15 cellular contexts compared by ENCODE assay signal in the genomic region with DNA sequence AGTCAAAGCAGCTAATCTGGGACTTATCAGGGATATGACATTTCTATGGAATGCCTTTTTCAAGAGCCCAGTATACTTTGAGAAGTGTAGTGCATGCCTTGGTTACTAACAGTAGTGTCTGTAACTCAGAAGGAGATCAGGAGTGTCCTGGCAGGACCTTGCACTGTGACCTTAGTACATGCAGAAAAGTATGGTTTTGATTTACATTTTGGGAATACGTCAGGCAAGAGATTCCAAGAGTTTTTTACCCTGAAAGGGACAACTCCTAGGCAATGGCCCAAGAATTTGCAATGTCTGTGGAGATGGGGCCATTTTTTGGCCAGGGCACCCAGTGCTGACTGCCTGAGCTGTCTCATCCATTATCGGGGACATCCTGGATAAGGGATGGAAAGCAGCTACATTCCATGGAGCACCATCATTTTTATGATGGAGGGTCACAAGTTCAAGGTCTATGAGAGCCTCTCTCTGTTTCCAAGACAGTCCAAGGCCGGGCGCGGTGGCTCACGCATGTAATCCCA.
DNase-seq lines count a peak whose midpoint lies in the region; FAIRE-seq and TF ChIP-seq lines count a peak whose summit lies in the region.
"Had no signal": no experiment of that assay in that cellular context is flagged by ENCODE, and none has a peak within 500 bp of the region (broad histone marks: within the 10 kb centered on the region; RNA-seq: fewer than 3 reads in every experiment).

No MANE protein-coding gene starts in this region.

- 76% methylated on average over 6 of the region's 6 CpGs; no CpG with 5 or more reads in 1 of the 2 donors for WGBS in transverse colon (ENCODE audit: low coverage in 1 of 2), 2 donors

- no peaks in the 10 kb centered on the region for H3K36me3 ChIP-seq in transverse colon

- no peak for TF ChIP-seq EP300 in transverse colon (IDR thresholded peaks at IDR 0.05; ENCODE audit: low read depth)

- TF ChIP-seq CTCF in nephron (IDR thresholded peaks at IDR 0.05; ENCODE audit: unreplicated experiment in 3 of 3) = no peak
- no peak for TF ChIP-seq CTCF in transverse colon (IDR thresholded peaks at IDR 0.05)
- no peak for TF ChIP-seq CTCF in D721Med (IDR thresholded peaks at IDR 0.05; ENCODE audit: insufficient read depth, missing control alignments)

- no peaks in the 10 kb centered on the region for H3K27me3 Mint-ChIP-seq in nephron (ENCODE audit: low read depth)
- H3K27me3 Mint-ChIP-seq: dendritic cell treated with granulocyte-macrophage colony-stimulating factor and Interleukin-4, amounts not matched to agents 40 ng/mL and 50 ng/mL, for 4 days; IgD-negative memory B cell had no signal

- H3K4me3 ChIP-seq in transverse colon = no peak overlapping the region

- H3K27ac Mint-ChIP-seq in nephron = peak overlapping the region in 2 of 3 experiments; percentile 25 to 73
- H3K27ac Mint-ChIP-seq: activated CD4-positive, alpha-beta T cell treated with anti-CD3 and anti-CD28 coated beads, Interleukin-2, amount 10 ng/mL, durations not matched to agents 7 days and 5 days; dendritic cell treated with granulocyte-macrophage colony-stimulating factor and Interleukin-4, amounts not matched to agents 40 ng/mL and 50 ng/mL, for 4 days; IgD-negative memory B cell had no signal

- H3K9me3 Mint-ChIP-seq in nephron = no peaks in the 10 kb centered on the region
- H3K9me3 Mint-ChIP-seq: activated CD4-positive, alpha-beta T cell treated with anti-CD3 and anti-CD28 coated beads, Interleukin-2, amount 10 ng/mL, durations not matched to agents 7 days and 5 days; dendritic cell treated with granulocyte-macrophage colony-stimulating factor and Interleukin-4, amounts not matched to agents 40 ng/mL and 50 ng/mL, for 4 days; IgD-negative memory B cell had no signal

- TF ChIP-seq POLR2A in transverse colon (IDR thresholded peaks at IDR 0.05) = no peak

- DNase-seq in HS-5 (ENCODE audit: low read depth) (peak; percentile 32), dedifferentiated amniotic fluid mesenchymal stem cell (ENCODE audit: extremely low spot score) (peak; percentile 78), transverse colon (no peak), D721Med (ENCODE audit: insufficient read length, low spot score) (no peak), ACHN (no peak)
- no peak for DNase-seq in activated T-cell treated with anti-CD3 and anti-CD28 coated beads, Interleukin-2, amount 50 U/mL, for 1 hour
- DNase-seq: activated CD4-positive, alpha-beta T cell treated with anti-CD3 and anti-CD28 coated beads, Interleukin-2, amount 10 ng/mL, durations not matched to agents 7 days and 5 days; activated T-cell treated with anti-CD3 and anti-CD28 coated beads, Interleukin-2, amount 50 U/mL, for 48 hours; NCI-H1105; stimulated activated CD4-positive, alpha-beta T cell treated with anti-CD3 and anti-CD28 coated beads, Interleukin-15, amount 100 ng/mL, for 24 hours; T1000 had no signal

- in situ Hi-C loops in transverse colon (cut with MboI; ENCODE audit: low pct_ligation_motif_present in 1 of 4, low pct_unique_long_range_greater_than_20kb in 1 of 4, low sequenced_read_pairs in 3 of 4) = no loop called here
- in situ Hi-C loops in ACHN (cut with HindIII; ENCODE audit: low pct_ligation_motif_present, low pct_unique_long_range_greater_than_20kb, low sequenced_read_pairs) = no loop called here

- no peaks in the 10 kb centered on the region for H3K27me3 ChIP-seq in transverse colon

- peaks cover 19% of the 10 kb centered on the region for H3K4me1 Mint-ChIP-seq in nephron
- H3K4me1 Mint-ChIP-seq: activated CD4-positive, alpha-beta T cell treated with anti-CD3 and anti-CD28 coated beads, Interleukin-2, amount 10 ng/mL, durations not matched to agents 7 days and 5 days had no signal

- peak overlapping the region in 3 of 4 donors; percentile 46 to 48 (median 47) for H3K27ac ChIP-seq in transverse colon

- no peaks in the 10 kb centered on the region for H3K9me3 ChIP-seq in transverse colon

- intact Hi-C loops in transverse colon (cut with DNase I; ENCODE audit: low total_unique reads) = no loop called here

- no peaks in the 10 kb centered on the region for H3K4me1 ChIP-seq in transverse colon

- no peaks in the 10 kb centered on the region for H3K36me3 Mint-ChIP-seq in nephron (ENCODE audit: low read depth)
- H3K36me3 Mint-ChIP-seq: IgD-negative memory B cell had no signal

- no peak for FAIRE-seq in D721Med (lab: Jason Lieb, UNC)
- FAIRE-seq: GM18507 had no signal

- H3K4me3 Mint-ChIP-seq in nephron = no peak overlapping the region
- H3K4me3 Mint-ChIP-seq: activated CD4-positive, alpha-beta T cell treated with anti-CD3 and anti-CD28 coated beads, Interleukin-2, amount 10 ng/mL, durations not matched to agents 7 days and 5 days; dendritic cell treated with granulocyte-macrophage colony-stimulating factor and Interleukin-4, amounts not matched to agents 40 ng/mL and 50 ng/mL, for 4 days; IgD-negative memory B cell had no signal

Comparison
In these comparisons a context has a peak if more than half of its experiments do, and no peak if none do; other contexts are left out.
1. DNase-seq: peak in HS-5 (single experiment) and dedifferentiated amniotic fluid mesenchymal stem cell (single experiment); none in transverse colon (single experiment), activated T-cell treated with anti-CD3 and anti-CD28 coated beads, Interleukin-2, amount 50 U/mL, for 1 hour (single experiment), D721Med (single experiment) and ACHN (single experiment).